8 cellular contexts compared by ENCODE assay signal in the genomic region with DNA sequence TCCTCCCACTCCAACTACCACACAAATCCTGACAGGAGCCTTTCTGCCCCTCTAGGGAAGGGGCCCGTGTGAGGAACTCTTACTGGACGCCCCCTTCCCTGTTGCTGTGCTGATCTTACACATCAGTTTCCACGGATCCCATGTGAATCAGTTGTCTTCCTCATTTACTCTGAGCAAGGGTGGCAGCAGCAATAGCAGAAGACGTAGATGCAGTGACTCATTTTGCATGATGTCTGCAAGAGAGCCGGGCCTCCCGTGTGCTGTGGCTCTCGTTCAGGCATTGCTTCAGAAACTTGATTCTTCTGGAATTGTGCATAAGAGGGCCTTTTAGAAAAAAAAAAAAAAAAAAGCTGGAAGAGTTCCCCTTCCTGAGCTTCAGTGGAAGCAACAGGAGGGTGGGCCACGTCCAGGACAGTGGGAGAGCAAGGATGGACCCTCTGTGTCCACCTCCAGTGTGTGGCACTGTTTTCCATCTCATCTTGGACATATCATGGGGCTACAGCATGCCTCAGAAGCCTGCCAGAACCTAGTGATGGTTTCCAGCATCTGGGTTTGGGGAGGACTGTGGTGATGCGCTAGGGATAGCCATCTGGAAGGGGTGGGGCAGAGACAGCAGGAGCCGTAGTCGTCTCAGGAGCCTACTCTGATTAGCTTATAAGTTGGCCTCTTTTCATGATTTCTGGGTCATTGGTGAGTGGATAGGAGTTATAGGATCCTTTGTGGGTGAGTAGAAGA.
DNase-seq lines count a peak whose midpoint lies in the region; ATAC-seq, FAIRE-seq and TF ChIP-seq lines count a peak whose summit lies in the region.

No MANE protein-coding gene starts in this region.

- H2AFZ ChIP-seq in osteoblast (ENCODE audit: low read length): no peak overlapping the region

- H3K4me3 ChIP-seq in RWPE2 (ENCODE audit: severe bottlenecking): no peak overlapping the region
- H3K4me3 ChIP-seq in osteoblast (ENCODE audit: insufficient read depth, low read length): peak overlapping the region; percentile 1

- no peak for TF ChIP-seq POLR2A in GM12892 (IDR thresholded peaks at IDR 0.05; ENCODE audit: low read depth, low read length)

- H3K4me1 ChIP-seq in RWPE2 (ENCODE audit: insufficient read depth, poor library complexity, severe bottlenecking) (peaks cover 47% of the 10 kb centered on the region), osteoblast (ENCODE audit: insufficient read depth, low read length) (peaks cover 56% of the 10 kb centered on the region)

- ATAC-seq in RWPE2 (ENCODE audit: low read depth): peak; percentile 85
- ATAC-seq in HG03520 (IDR thresholded peaks at IDR 0.05; ENCODE audit: unreplicated experiment): no peak

- FAIRE-seq in GM12892 (lab: Jason Lieb, UNC): no peak

- H4K20me1 ChIP-seq in osteoblast (ENCODE audit: insufficient read depth, low read length): peaks cover 59% of the 10 kb centered on the region

- H3K9me3 ChIP-seq in RWPE2 (ENCODE audit: severe bottlenecking) (no peaks in the 10 kb centered on the region), osteoblast (ENCODE audit: low read depth, low read length) (no peaks in the 10 kb centered on the region)

- DNase-seq in CD1c-positive myeloid dendritic cell (ENCODE audit: extremely low spot score) (peak; percentile 95), RWPE2 (ENCODE audit: low spot score) (no peak), fibroblast of gingiva (ENCODE audit: low read depth) (peak; percentile 96), osteoblast (ENCODE audit: insufficient read length, low spot score, missing footprints) (peak; percentile 66), GM12892 (ENCODE audit: insufficient read length) (no peak)
- DNase-seq in activated CD4-positive, alpha-beta T cell treated with anti-CD3 and anti-CD28 coated beads for 4 hours: no peak
- DNase-seq in activated CD4-positive, alpha-beta T cell treated with anti-CD3 and anti-CD28 coated beads, Interleukin-2, amount 50 U/mL, for 48 hours: no peak

- H3K79me2 ChIP-seq in osteoblast (ENCODE audit: insufficient read depth, low read length): peaks cover 95% of the 10 kb centered on the region

- H3K27ac ChIP-seq in RWPE2 (ENCODE audit: poor library complexity, severe bottlenecking) (peak overlapping the region; percentile 23), osteoblast (ENCODE audit: low read depth, low read length) (peak overlapping the region; percentile 94)

- TF ChIP-seq CTCF in RWPE2 (IDR thresholded peaks at IDR 0.05; ENCODE audit: poor library complexity, severe bottlenecking) (no peak), osteoblast (IDR thresholded peaks at IDR 0.05; ENCODE audit: extremely low read depth, low read depth, low read length) (peak; percentile 26)

- H3K4me2 ChIP-seq in osteoblast (ENCODE audit: insufficient read depth, low read length): peak overlapping the region; percentile 60

- H3K36me3 ChIP-seq in RWPE2 (ENCODE audit: low read depth): no peaks in the 10 kb centered on the region; the same call in 1 of the 2 replicates
- no peaks in the 10 kb centered on the region for H3K36me3 ChIP-seq in osteoblast (ENCODE audit: insufficient read depth, low read length)

- no peaks in the 10 kb centered on the region for H3K27me3 ChIP-seq in RWPE2 (ENCODE audit: insufficient read depth, poor library complexity, severe bottlenecking)
- H3K27me3 ChIP-seq in osteoblast (ENCODE audit: insufficient read depth, low read length): no peaks in the 10 kb centered on the region

Comparison
In these comparisons a context has a peak if more than half of its experiments do, and no peak if none do; other contexts are left out.
1. DNase-seq: peak in CD1c-positive myeloid dendritic cell (single experiment), fibroblast of gingiva (single experiment) and osteoblast (single experiment); none in RWPE2 (single experiment), activated CD4-positive, alpha-beta T cell treated with anti-CD3 and anti-CD28 coated beads for 4 hours (0 of 2), activated CD4-positive, alpha-beta T cell treated with anti-CD3 and anti-CD28 coated beads, Interleukin-2, amount 50 U/mL, for 48 hours (0 of 2) and GM12892 (single experiment).